25 cellular contexts compared by ENCODE assay signal in genomic region chr17:49629447-49629846, GRCh38. TPM values are rescaled to one million over a fixed set of nuclear protein-coding genes. Genes with fewer than 3 reads are reported as not detected.
DNase-seq lines count a peak whose midpoint lies in the region; ATAC-seq, FAIRE-seq and TF ChIP-seq lines count a peak whose summit lies in the region.
"Had no signal": no experiment of that assay in that cellular context is flagged by ENCODE, and none has a peak within 500 bp of the region (broad histone marks: within the 10 kb centered on the region; RNA-seq: fewer than 3 reads in every experiment).

No MANE protein-coding gene starts in this region.

- no peaks in the 10 kb centered on the region for H4K20me1 ChIP-seq in GM12878 (ENCODE audit: control insufficient read depth, insufficient read depth)
- peaks cover 5% of the 10 kb centered on the region; the same call in 1 of the 2 replicates for H4K20me1 ChIP-seq in HepG2 (ENCODE audit: insufficient read depth, low read length)
- peaks cover 63% of the 10 kb centered on the region for H4K20me1 ChIP-seq in neural progenitor cell (ENCODE audit: low read depth)

- TF ChIP-seq EP300 in GM12878 (IDR thresholded peaks at IDR 0.05; ENCODE audit: borderline replicate concordance in 1 of 2, control insufficient read depth in 1 of 2, low read depth in 2 of 2, low read length in 2 of 2) (no peak), HepG2 (IDR thresholded peaks at IDR 0.05; ENCODE audit: low read depth in 2 of 2, low read length in 2 of 2) (no peak), HepG2 (CRISPR knock-in tag; IDR thresholded peaks at IDR 0.05; ENCODE audit: borderline replicate concordance) (no peak)

- H3K9me3 ChIP-seq in right atrium auricular region (no peaks in the 10 kb centered on the region), GM12878 (replicated peaks; ENCODE audit: control insufficient read depth, insufficient read depth, low read length) (no peaks in the 10 kb centered on the region), HepG2 (ENCODE audit: low read length) (no peaks in the 10 kb centered on the region), upper lobe of right lung (no peaks in the 10 kb centered on the region), neural progenitor cell (ENCODE audit: low read depth) (no peaks in the 10 kb centered on the region)
- H3K9me3 ChIP-seq: BLaER1, MG63 had no signal

- H4K8ac ChIP-seq in mesendoderm (ENCODE audit: low read depth, low read length), result no peak overlapping the region

- H3K4me2 ChIP-seq in GM12878 (ENCODE audit: control insufficient read depth, insufficient read depth), result no peak overlapping the region; the same call in 1 of the 2 replicates
- no peak overlapping the region for H3K4me2 ChIP-seq in HepG2 (ENCODE audit: low read depth, low read length)
- H3K4me2 ChIP-seq in mesendoderm (ENCODE audit: low read length), result no peak overlapping the region
- no peak overlapping the region for H3K4me2 ChIP-seq in neural progenitor cell
- H3K4me2 ChIP-seq: BLaER1 had no signal

- H3K27ac ChIP-seq in right atrium auricular region (peak overlapping the region in 1 of 2 donors; percentile 83), GM12878 (ENCODE audit: control insufficient read depth, insufficient read depth) (peak overlapping the region; percentile 37), HepG2 (ENCODE audit: extremely low read length, insufficient read depth, low read length) (no peak overlapping the region), upper lobe of right lung (peak overlapping the region; percentile 43), mesendoderm (ENCODE audit: low read depth, low read length) (no peak overlapping the region), neural progenitor cell (no peak overlapping the region)
- H3K27ac ChIP-seq: BLaER1, GM23248, RWPE1 had no signal

- no peaks in the 10 kb centered on the region for H3K27me3 Mint-ChIP-seq in neural progenitor cell (ENCODE audit: insufficient read depth, low read depth)
- H3K27me3 Mint-ChIP-seq: activated naive CD8-positive, alpha-beta T cell treated with anti-CD3 and anti-CD28 coated beads, Interleukin-2, amount 10 ng/mL, durations not matched to agents 7 days and 5 days; stimulated activated naive CD8-positive, alpha-beta T cell treated with anti-CD3 and anti-CD28 coated beads, Interleukin-15, Interleukin-2, amounts not matched to agents 100 ng/mL and 50 ng/mL, for 24 hours had no signal

- H3K4me1 ChIP-seq in right atrium auricular region, result peaks cover 0 to 91% of the 10 kb centered on the region in 2 donors
- H3K4me1 ChIP-seq in GM12878 (ENCODE audit: control insufficient read depth, insufficient read depth, low read length), result no peaks in the 10 kb centered on the region
- H3K4me1 ChIP-seq in HepG2 (ENCODE audit: insufficient read depth, low read length), result peaks cover 46% of the 10 kb centered on the region
- peaks cover 58% of the 10 kb centered on the region for H3K4me1 ChIP-seq in upper lobe of right lung
- H3K4me1 ChIP-seq in mesendoderm (ENCODE audit: control insufficient read depth, low read depth, low read length), result peaks cover 2% of the 10 kb centered on the region
- peaks cover 37% of the 10 kb centered on the region for H3K4me1 ChIP-seq in neural progenitor cell

- no peak overlapping the region for H2BK15ac ChIP-seq in mesendoderm (replicated peaks; ENCODE audit: low read depth)

- H4K5ac ChIP-seq in mesendoderm (ENCODE audit: low read length), result no peak overlapping the region

- peaks cover 18% of the 10 kb centered on the region for H3K4me1 Mint-ChIP-seq in neural progenitor cell

- H2BK5ac ChIP-seq in mesendoderm (ENCODE audit: low read length), result no peak overlapping the region

- H3K56ac ChIP-seq in mesendoderm (ENCODE audit: low read length), result no peak overlapping the region

- H3K4ac ChIP-seq in mesendoderm (ENCODE audit: low read depth, low read length), result no peak overlapping the region

- no TSS peak for BruUV-seq in GM12878 (replicated peaks; lab: Mats Ljungman, UMichigan)
- no TSS peak for BruUV-seq in HepG2 (replicated peaks; lab: Mats Ljungman, UMichigan)

- H3K18ac ChIP-seq in mesendoderm (ENCODE audit: low read length), result no peak overlapping the region

- no peaks in the 10 kb centered on the region for H3K36me3 Mint-ChIP-seq in neural progenitor cell

- H3K36me3 ChIP-seq in right atrium auricular region (peaks cover 5% of the 10 kb centered on the region), GM12878 (ENCODE audit: control insufficient read depth in 2 of 2, insufficient read depth in 2 of 2, low read length in 1 of 2) (0 out of 4 replicates have a peak, but pooled peaks cover 0 to 4% of the 10 kb centered on the region in 2 experiments), HepG2 (replicated peaks in 1 of 2; ENCODE audit: control insufficient read depth in 1 of 2, insufficient read depth in 2 of 2, low read length in 2 of 2) (no peaks in the 10 kb centered on the region; a peak in 1 of 5 replicates), upper lobe of right lung (no peaks in the 10 kb centered on the region), mesendoderm (ENCODE audit: control insufficient read depth, insufficient read depth, low read length) (no peaks in the 10 kb centered on the region), neural progenitor cell (no peaks in the 10 kb centered on the region)

- H2BK120ac ChIP-seq in mesendoderm (ENCODE audit: low read depth, low read length), result no peak overlapping the region

- H3K27me3 ChIP-seq in right atrium auricular region (no peaks in the 10 kb centered on the region), GM12878 (replicated peaks in 1 of 2; ENCODE audit: control insufficient read depth in 2 of 2, insufficient read depth in 2 of 2, low read length in 1 of 2) (no peaks in the 10 kb centered on the region), HepG2 (ENCODE audit: control insufficient read depth in 1 of 2, insufficient read depth in 2 of 2, low read length in 2 of 2) (no peaks in the 10 kb centered on the region), upper lobe of right lung (no peaks in the 10 kb centered on the region), mesendoderm (ENCODE audit: insufficient read depth, low read length, poor library complexity) (no peaks in the 10 kb centered on the region), neural progenitor cell (no peaks in the 10 kb centered on the region)
- H3K27me3 ChIP-seq: BLaER1, MG63 had no signal

- RAD21 ChIA-PET in GM12878 (lab: Charles Lee; ENCODE audit: unreplicated experiment), result interaction anchor here (1.0 to 1.3 kb wide), 2 partner anchors 17 to 47 kb away, joined by 3 to 5 read pairs; no protein-coding TSS in a partner anchor

- no peak for TF ChIP-seq RAD21 in GM12878 (IDR thresholded peaks at IDR 0.05; ENCODE audit: insufficient read depth, low read depth, low read length)
- TF ChIP-seq RAD21 in HepG2 (CRISPR knock-in tag; IDR thresholded peaks at IDR 0.05), result no peak

- H3K9ac ChIP-seq in GM12878 (ENCODE audit: control insufficient read depth, insufficient read depth, low read length), result no peak overlapping the region
- H3K9ac ChIP-seq in HepG2 (ENCODE audit: insufficient read depth, low read depth, low read length), result no peak overlapping the region
- H3K9ac ChIP-seq in mesendoderm (ENCODE audit: low read length), result no peak overlapping the region
- no peak overlapping the region for H3K9ac ChIP-seq in neural progenitor cell
- H3K9ac ChIP-seq: BLaER1, GM23248 had no signal

- DNase-seq in Right ventricle myocardium inferior (ENCODE audit: missing footprints) (no peak), right atrium auricular region (ENCODE audit: low spot score) (no peak), GM12878 (ENCODE audit: low read depth, low spot score) (no peak), HepG2 (ENCODE audit: low spot score) (no peak), upper lobe of right lung (no peak), mesendoderm (no peak), GM19240 (ENCODE audit: insufficient read length, low spot score) (no peak), neural progenitor cell (ENCODE audit: low spot score) (no peak)
- DNase-seq: activated CD4-positive, alpha-beta T cell treated with anti-CD3 and anti-CD28 coated beads for 48 hours; activated naive CD8-positive, alpha-beta T cell treated with anti-CD3 and anti-CD28 coated beads, Interleukin-2, amount 10 ng/mL, durations not matched to agents 7 days and 5 days; DMS 273 treated with DMSO at 0.1 percent for 48 hours; GM23248; left colon; MG63; NCI-H146; NCI-H2171; NCI-H526; small intestine had no signal

- no peaks in the 10 kb centered on the region for H3K9me3 Mint-ChIP-seq in neural progenitor cell
- H3K9me3 Mint-ChIP-seq: activated naive CD8-positive, alpha-beta T cell treated with anti-CD3 and anti-CD28 coated beads, Interleukin-2, amount 10 ng/mL, durations not matched to agents 7 days and 5 days; stimulated activated naive CD8-positive, alpha-beta T cell treated with anti-CD3 and anti-CD28 coated beads, Interleukin-15, Interleukin-2, amounts not matched to agents 100 ng/mL and 50 ng/mL, for 24 hours had no signal

- intact Hi-C loops in Right ventricle myocardium inferior (cut with DNase I) (no loop called here), GM12878 (cut with micrococcal nuclease; ENCODE audit: unreplicated experiment) (no loop called here), HepG2 (cut with micrococcal nuclease; ENCODE audit: unreplicated experiment) (no loop called here), upper lobe of right lung (cut with DNase I) (no loop called here)

- H3K4me3 ChIP-seq in right atrium auricular region (no peak overlapping the region), GM12878 (no peak overlapping the region), HepG2 (replicated peaks in 1 of 3; ENCODE audit: insufficient read depth in 1 of 3, low read depth in 2 of 3, low read length in 3 of 3) (no peak overlapping the region), upper lobe of right lung (no peak overlapping the region), mesendoderm (ENCODE audit: low read length) (no peak overlapping the region), neural progenitor cell (no peak overlapping the region)
- H3K4me3 ChIP-seq: BLaER1, GM23248, MG63 had no signal

- in situ Hi-C loops in GM12878 (cut with MboI), result no loop called here
- in situ Hi-C loops in HepG2 (cut with HindIII; ENCODE audit: extremely low pct_ligation_motif_present, low pct_unique_long_range_greater_than_20kb), result no loop called here

- CTCF ChIA-PET in GM12878 (lab: Yijun Ruan, JAX), result no interaction called here
- CTCF ChIA-PET in HepG2 (lab: Yijun Ruan, JAX; ENCODE audit: low intra/inter-chr PET ratio, low total read pairs), result no interaction called here

- H3K79me1 ChIP-seq in mesendoderm (ENCODE audit: low read length), result peaks cover 2% of the 10 kb centered on the region

- H3K79me2 ChIP-seq in GM12878 (ENCODE audit: control insufficient read depth, insufficient read depth, low read length), result peaks cover 28% of the 10 kb centered on the region
- peaks cover 43% of the 10 kb centered on the region for H3K79me2 ChIP-seq in HepG2 (ENCODE audit: insufficient read depth, low read length)
- H3K79me2 ChIP-seq in mesendoderm (ENCODE audit: control insufficient read depth, insufficient read depth, low read length), result no peaks in the 10 kb centered on the region
- peaks cover 93% of the 10 kb centered on the region for H3K79me2 ChIP-seq in neural progenitor cell (ENCODE audit: low read depth)

- TF ChIP-seq CTCF in right atrium auricular region (IDR thresholded peaks at IDR 0.05) (no peak), GM12878 (IDR thresholded peaks at IDR 0.05 in 2 of 3, conservative IDR thresholded peaks at IDR 0.05 in 1 of 3; ENCODE audit: control insufficient read depth in 2 of 3, extremely low read depth in 1 of 3, insufficient read depth in 1 of 3, low read depth in 3 of 3, low read length in 3 of 3) (no peak), HepG2 (CRISPR knock-in tag; IDR thresholded peaks at IDR 0.05) (no peak), upper lobe of right lung (IDR thresholded peaks at IDR 0.05) (no peak), neural progenitor cell (IDR thresholded peaks at IDR 0.05) (no peak)

- H3K27ac Mint-ChIP-seq in neural progenitor cell, result no peak overlapping the region
- H3K27ac Mint-ChIP-seq: activated naive CD8-positive, alpha-beta T cell treated with anti-CD3 and anti-CD28 coated beads, Interleukin-2, amount 10 ng/mL, durations not matched to agents 7 days and 5 days had no signal

- SMC1A ChIA-PET in GM12878 (lab: Charles Lee; ENCODE audit: uncharacterized antibody, unreplicated experiment), result interaction anchor here (1.6 to 3.5 kb wide), 2 partner anchors 15 to 43 kb away, joined by 3 to 16 read pairs; no protein-coding TSS in a partner anchor

- no peak for TF ChIP-seq POLR2A in GM12878 (IDR thresholded peaks at IDR 0.05; ENCODE audit: low read depth, low read length)
- no peak for TF ChIP-seq POLR2A in HepG2 (IDR thresholded peaks at IDR 0.05; ENCODE audit: insufficient read depth in 1 of 2, low read depth in 2 of 2, low read length in 2 of 2)

- ATAC-seq in Right ventricle myocardium inferior (peak; percentile 33), GM12878 (no peak), HepG2 (no peak), upper lobe of right lung (no peak)
- ATAC-seq: left colon had no signal

- POLR2A ChIA-PET in GM12878 (lab: Charles Lee), result no interaction called here
- POLR2A ChIA-PET in HepG2 (lab: Yijun Ruan, JAX), result no interaction called here

- H2AK5ac ChIP-seq in mesendoderm (ENCODE audit: low read length), result no peak overlapping the region

- H3K23ac ChIP-seq in mesendoderm (ENCODE audit: low read length), result no peak overlapping the region

- peaks cover 13% of the 10 kb centered on the region for H3F3A ChIP-seq in neural progenitor cell (ENCODE audit: low read depth)

- no peak overlapping the region for H3K4me3 Mint-ChIP-seq in neural progenitor cell
- H3K4me3 Mint-ChIP-seq: activated naive CD8-positive, alpha-beta T cell treated with anti-CD3 and anti-CD28 coated beads, Interleukin-2, amount 10 ng/mL, durations not matched to agents 7 days and 5 days; stimulated activated naive CD8-positive, alpha-beta T cell treated with anti-CD3 and anti-CD28 coated beads, Interleukin-15, Interleukin-2, amounts not matched to agents 100 ng/mL and 50 ng/mL, for 24 hours had no signal

- H2AFZ ChIP-seq in GM12878 (ENCODE audit: control insufficient read depth, low read depth, low read length) (no peak overlapping the region), HepG2 (ENCODE audit: low read length) (no peak overlapping the region), neural progenitor cell (replicated peaks) (no peak overlapping the region)
- H2AFZ ChIP-seq: GM23248 had no signal

- FAIRE-seq in GM12878 (lab: Jason Lieb, UNC) (no peak), HepG2 (lab: Jason Lieb, UNC) (no peak)
- FAIRE-seq: A204.1, small intestine, TTC549, urothelium cell line had no signal

RNA-seq across cellular contexts. Expression of gene SPOP, which starts 48.5 kb away (rescaled TPM):
- total RNA-seq in Right ventricle myocardium inferior, result 73.1 TPM
- total RNA-seq in right atrium auricular region, result 10 to 100 TPM; 40.9 to 71.8 TPM
- 86.4 and 107 TPM in 2 replicates for total RNA-seq in GM12878 (2013; cell fraction: nucleolus; rRNA removed)
- total RNA-seq in GM12878 (2014; rRNA removed), result 56.7 and 64.0 TPM in 2 replicates
- 39.5 and 39.9 TPM in 2 replicates for total RNA-seq in GM12878 (2014; rRNA removed; fragmentation: Illumina TruSeq; extraction: Trizol)
- 45.8 and 50.1 TPM in 2 replicates for total RNA-seq in GM12878 (2021)
- polyA plus RNA-seq in GM12878 (2011; ENCODE audit: low read depth), result 22.3 TPM
- 55.8 and 80.4 TPM in 2 replicates for polyA plus RNA-seq in GM12878 (2011; rRNA removed)
- 55.1 and 82.5 TPM in 2 replicates for polyA plus RNA-seq in GM12878 (2011; cell fraction: cytosol; rRNA removed)
- 50.5 and 54.2 TPM in 2 replicates for polyA plus RNA-seq in GM12878 (2011; cell fraction: nucleus; rRNA removed)
- polyA plus RNA-seq in GM12878 (2012), result 26.3 and 35.4 TPM in 2 replicates
- 41.6 and 45.4 TPM in 2 replicates for polyA plus RNA-seq in GM12878 (2014; fragmentation: Illumina TruSeq; extraction: Trizol)
- 10 to 100 TPM; 35.1 to 39.0 TPM for polyA plus RNA-seq in GM12878 (2014; fragmentation: Nextera tagmentation; extraction: Ambion mirVana)
- polyA plus RNA-seq in GM12878 (2014; rRNA removed), result 34.5 and 43.7 TPM in 2 replicates
- polyA plus RNA-seq in GM12878 (2016; fragmentation: Nextera tagmentation; extraction: Ambion mirVana), result 10 to 100 TPM; 65.9 to 76.3 TPM
- 65.1 and 93.8 TPM in 2 replicates for polyA minus RNA-seq in GM12878 (2011; rRNA and poly(A)+ RNA removed)
- polyA minus RNA-seq in GM12878 (2011; cell fraction: cytosol; rRNA and poly(A)+ RNA removed), result 34.7 and 42.1 TPM in 2 replicates
- polyA minus RNA-seq in GM12878 (2011; cell fraction: nucleus; rRNA and poly(A)+ RNA removed), result 27.9 and 43.3 TPM in 2 replicates
- 60.8 and 79.4 TPM in 2 replicates for total RNA-seq in HepG2 (2016; rRNA removed; fragmentation: Illumina TruSeq; extraction: Trizol)
- total RNA-seq in HepG2 (2016; cell fraction: cytosol; rRNA removed; fragmentation: Illumina TruSeq; extraction: Trizol; ENCODE audit: low read depth), result 19.9 and 21.7 TPM in 2 replicates
- 63.3 and 71.0 TPM in 2 replicates for total RNA-seq in HepG2 (2016; cell fraction: insoluble cytoplasmic fraction; rRNA removed; fragmentation: Illumina TruSeq; extraction: Trizol)
- total RNA-seq in HepG2 (2016; cell fraction: membrane; rRNA removed; fragmentation: Illumina TruSeq; extraction: Trizol), result 43.8 and 45.3 TPM in 2 replicates
- total RNA-seq in HepG2 (2016; cell fraction: nucleus; rRNA removed; fragmentation: Illumina TruSeq; extraction: Trizol), result 46.2 and 51.9 TPM in 2 replicates
- polyA plus RNA-seq in HepG2 (2011; rRNA removed), result 52.8 and 53.9 TPM in 2 replicates
- 26.8 and 29.2 TPM in 2 replicates for polyA plus RNA-seq in HepG2 (2011; cell fraction: cytosol; rRNA removed)
- 30.1 and 34.8 TPM in 2 replicates for polyA plus RNA-seq in HepG2 (2011; cell fraction: nucleus; rRNA removed)
- polyA plus RNA-seq in HepG2 (2012), result 43.7 and 44.1 TPM in 2 replicates
- polyA plus RNA-seq in HepG2 (2016; cell fraction: cytosol; fragmentation: Illumina TruSeq; extraction: Trizol; ENCODE audit: low read depth), result 9.7 and 11.5 TPM in 2 replicates
- 61.1 and 61.7 TPM in 2 replicates for polyA plus RNA-seq in HepG2 (2016; cell fraction: insoluble cytoplasmic fraction; fragmentation: Illumina TruSeq; extraction: Trizol; ENCODE audit: low read depth)
- polyA plus RNA-seq in HepG2 (2016; cell fraction: membrane; fragmentation: Illumina TruSeq; extraction: Trizol; ENCODE audit: low read depth), result 21.7 and 24.5 TPM in 2 replicates
- polyA plus RNA-seq in HepG2 (2016; cell fraction: nucleus; fragmentation: Illumina TruSeq; extraction: Trizol; ENCODE audit: insufficient read depth, low read depth), result 48.8 and 52.8 TPM in 2 replicates
- polyA minus RNA-seq in HepG2 (2011; rRNA and poly(A)+ RNA removed; ENCODE audit: low replicate concordance), result 81.2 and 98.5 TPM in 2 replicates
- polyA minus RNA-seq in HepG2 (2011; cell fraction: cytosol; rRNA and poly(A)+ RNA removed), result 39.3 and 41.6 TPM in 2 replicates
- polyA minus RNA-seq in HepG2 (2011; cell fraction: nucleus; rRNA and poly(A)+ RNA removed), result 61.2 and 77.8 TPM in 2 replicates
- 87.3 TPM for total RNA-seq in upper lobe of right lung
- 16.4 TPM for polyA plus RNA-seq in mesendoderm (2013, experiment 1 of 2)
- 17.2 TPM for polyA plus RNA-seq in mesendoderm (2013, experiment 2 of 2)
- total RNA-seq in neural progenitor cell (ENCODE audit: low replicate concordance), result 29.5 and 40.3 TPM in 2 replicates

RNA-seq across cellular contexts. Expression of gene NXPH3, which starts 53.8 kb away (rescaled TPM):
- 4.5 TPM for total RNA-seq in Right ventricle myocardium inferior
- total RNA-seq in right atrium auricular region, result 1 to 10 TPM; 3.4 to 8.8 TPM
- 1.8 and 3.5 TPM in 2 replicates for total RNA-seq in GM12878 (2013; cell fraction: nucleolus; rRNA removed)
- under 0.01 and 0.34 TPM in 2 replicates for total RNA-seq in GM12878 (2014; rRNA removed)
- 0.05 and 0.13 TPM in 2 replicates for total RNA-seq in GM12878 (2014; rRNA removed; fragmentation: Illumina TruSeq; extraction: Trizol)
- 0.11 and 0.13 TPM in 2 replicates for total RNA-seq in GM12878 (2021)
- 0.33 TPM for polyA plus RNA-seq in GM12878 (2011; ENCODE audit: low read depth)
- 0.17 and 0.35 TPM in 2 replicates for polyA plus RNA-seq in GM12878 (2011; rRNA removed)
- 0.27 and 0.37 TPM in 2 replicates for polyA plus RNA-seq in GM12878 (2011; cell fraction: cytosol; rRNA removed)
- polyA plus RNA-seq in GM12878 (2011; cell fraction: nucleus; rRNA removed), result 0.28 and 0.42 TPM in 2 replicates
- polyA plus RNA-seq in GM12878 (2012), result 0.34 and 0.45 TPM in 2 replicates
- polyA plus RNA-seq in GM12878 (2014; fragmentation: Illumina TruSeq; extraction: Trizol), result 0.10 and 0.12 TPM in 2 replicates
- polyA plus RNA-seq in GM12878 (2014; fragmentation: Nextera tagmentation; extraction: Ambion mirVana), result not detected
- polyA plus RNA-seq in GM12878 (2014; rRNA removed), result 0.09 and 0.19 TPM in 2 replicates
- under 1 TPM; 0.08 to 0.12 TPM for polyA plus RNA-seq in GM12878 (2016; fragmentation: Nextera tagmentation; extraction: Ambion mirVana)
- polyA minus RNA-seq in GM12878 (2011; rRNA and poly(A)+ RNA removed), result 0.29 and 0.31 TPM in 2 replicates
- not detected in 2 replicates for polyA minus RNA-seq in GM12878 (2011; cell fraction: cytosol; rRNA and poly(A)+ RNA removed)
- polyA minus RNA-seq in GM12878 (2011; cell fraction: nucleus; rRNA and poly(A)+ RNA removed), result 0.12 and 0.67 TPM in 2 replicates
- total RNA-seq in HepG2 (2016; rRNA removed; fragmentation: Illumina TruSeq; extraction: Trizol), result 0.04 and 0.08 TPM in 2 replicates
- total RNA-seq in HepG2 (2016; cell fraction: cytosol; rRNA removed; fragmentation: Illumina TruSeq; extraction: Trizol; ENCODE audit: low read depth), result not detected in 2 replicates
- 0.10 and 0.11 TPM in 2 replicates for total RNA-seq in HepG2 (2016; cell fraction: insoluble cytoplasmic fraction; rRNA removed; fragmentation: Illumina TruSeq; extraction: Trizol)
- total RNA-seq in HepG2 (2016; cell fraction: membrane; rRNA removed; fragmentation: Illumina TruSeq; extraction: Trizol), result not detected in 2 replicates
- not detected in 2 replicates for total RNA-seq in HepG2 (2016; cell fraction: nucleus; rRNA removed; fragmentation: Illumina TruSeq; extraction: Trizol)
- polyA plus RNA-seq in HepG2 (2011; rRNA removed), result 0.48 and 0.58 TPM in 2 replicates
- 0.31 and 0.54 TPM in 2 replicates for polyA plus RNA-seq in HepG2 (2011; cell fraction: cytosol; rRNA removed)
- 0.52 and 0.95 TPM in 2 replicates for polyA plus RNA-seq in HepG2 (2011; cell fraction: nucleus; rRNA removed)
- 0.24 and 0.31 TPM in 2 replicates for polyA plus RNA-seq in HepG2 (2012)
- not detected in 2 replicates for polyA plus RNA-seq in HepG2 (2016; cell fraction: cytosol; fragmentation: Illumina TruSeq; extraction: Trizol; ENCODE audit: low read depth)
- polyA plus RNA-seq in HepG2 (2016; cell fraction: insoluble cytoplasmic fraction; fragmentation: Illumina TruSeq; extraction: Trizol; ENCODE audit: low read depth), result not detected in 2 replicates
- polyA plus RNA-seq in HepG2 (2016; cell fraction: membrane; fragmentation: Illumina TruSeq; extraction: Trizol; ENCODE audit: low read depth), result 0.12 TPM in 1 of 2 replicates, not detected in the other
- polyA plus RNA-seq in HepG2 (2016; cell fraction: nucleus; fragmentation: Illumina TruSeq; extraction: Trizol; ENCODE audit: insufficient read depth, low read depth), result 0.16 TPM in 1 of 2 replicates, not detected in the other
- polyA minus RNA-seq in HepG2 (2011; rRNA and poly(A)+ RNA removed; ENCODE audit: low replicate concordance), result 0.28 TPM in 1 of 2 replicates, not detected in the other
- polyA minus RNA-seq in HepG2 (2011; cell fraction: cytosol; rRNA and poly(A)+ RNA removed), result not detected in 2 replicates
- 0.26 and 0.50 TPM in 2 replicates for polyA minus RNA-seq in HepG2 (2011; cell fraction: nucleus; rRNA and poly(A)+ RNA removed)
- total RNA-seq in upper lobe of right lung, result 6.3 TPM
- polyA plus RNA-seq in mesendoderm (2013, experiment 1 of 2), result 0.27 TPM
- polyA plus RNA-seq in mesendoderm (2013, experiment 2 of 2), result 0.38 TPM
- 3.6 and 10.7 TPM in 2 replicates for total RNA-seq in neural progenitor cell (ENCODE audit: low replicate concordance)
- total RNA-seq: mononuclear cell had no signal

Comparison
In these comparisons a context has a peak if more than half of its experiments do, and no peak if none do; other contexts are left out.
1. H3K27ac ChIP-seq: peak in GM12878 (single experiment) and upper lobe of right lung (single experiment); none in HepG2 (single experiment), mesendoderm (single experiment) and neural progenitor cell (single experiment).